ENCODE assay signal across 18 cellular contexts in the genomic region with DNA sequence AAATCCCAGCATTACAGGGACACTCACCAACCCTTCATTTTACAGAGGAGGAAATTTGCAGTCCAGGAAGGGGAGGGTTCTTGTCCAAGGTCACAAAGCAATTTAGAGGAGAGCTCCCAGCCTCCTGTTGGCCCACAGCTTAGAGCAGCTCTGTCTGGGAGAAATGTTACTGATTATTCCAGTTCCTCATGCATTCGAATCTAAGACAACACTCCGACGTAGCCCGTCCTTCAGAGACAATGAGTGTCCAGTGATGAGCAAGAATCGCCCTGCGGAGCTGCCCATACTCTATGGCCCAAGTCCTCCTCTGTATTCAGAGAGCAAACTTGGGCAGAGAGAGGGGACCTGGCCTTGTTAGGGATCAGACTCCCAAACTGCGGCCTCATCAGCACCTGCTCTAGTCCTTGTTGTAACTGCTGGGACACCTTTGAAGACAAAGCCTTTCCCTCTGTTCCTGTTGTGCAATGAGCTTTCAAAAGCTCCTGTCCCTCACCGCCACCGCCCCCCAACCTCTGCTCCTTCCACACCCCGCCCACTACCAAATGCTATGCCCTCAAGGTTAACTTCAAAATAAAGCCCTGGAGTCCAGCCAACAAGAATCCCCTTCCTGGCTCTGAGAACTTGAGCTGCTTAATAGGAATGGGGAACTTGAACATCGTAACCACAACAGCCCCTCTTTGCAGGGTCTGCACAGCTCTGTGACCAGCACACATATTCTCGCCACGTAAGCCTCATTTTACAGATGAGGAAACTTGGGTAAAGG.
A peak's percentile ranks its signal among the peaks of the same experiment; 100 is the strongest.
DNase-seq lines count a peak whose midpoint lies in the region; ATAC-seq, FAIRE-seq and TF ChIP-seq lines count a peak whose summit lies in the region.
"Had no signal": no experiment of that assay in that cellular context is flagged by ENCODE, and none has a peak within 500 bp of the region (broad histone marks: within the 10 kb centered on the region; RNA-seq: fewer than 3 reads in every experiment).

No MANE protein-coding gene starts in this region.

- H3K4me2 ChIP-seq in IMR-90 (ENCODE audit: low read depth, low read length), result no peak overlapping the region
- H3K4me2 ChIP-seq: GM23338 had no signal

- H3K9ac ChIP-seq in IMR-90 (ENCODE audit: low read depth, low read length) (no peak overlapping the region), colonic mucosa (ENCODE audit: low read depth in 2 of 2, low read length in 2 of 2) (peak overlapping the region; percentile 14 to 68)

- no peaks in the 10 kb centered on the region for H3K9me1 ChIP-seq in IMR-90 (ENCODE audit: insufficient read depth, low read length)

- H3K4ac ChIP-seq in IMR-90 (ENCODE audit: low read depth, low read length), result no peak overlapping the region

- no peak for TF ChIP-seq CTCF in IMR-90 (conservative IDR thresholded peaks at IDR 0.05; ENCODE audit: low read depth, low read length)
- TF ChIP-seq CTCF in colonic mucosa (IDR thresholded peaks at IDR 0.05), result no peak

- H4K20me1 ChIP-seq in IMR-90 (ENCODE audit: insufficient read depth, low read length), result no peaks in the 10 kb centered on the region

- no peak overlapping the region for H2BK120ac ChIP-seq in IMR-90 (ENCODE audit: low read depth, low read length)

- CTCF ChIA-PET in IMR-90 (lab: Yijun Ruan, JAX), result no interaction called here

- H3K9me3 ChIP-seq in IMR-90 (ENCODE audit: control insufficient read depth, insufficient read depth, low read length), result no peaks in the 10 kb centered on the region
- no peaks in the 10 kb centered on the region for H3K9me3 ChIP-seq in colonic mucosa
- no peaks in the 10 kb centered on the region for H3K9me3 ChIP-seq in small intestine (ENCODE audit: control insufficient read depth, low read depth)
- H3K9me3 ChIP-seq: MG63 had no signal

- TF ChIP-seq POLR2A in IMR-90 (IDR thresholded peaks at IDR 0.05; ENCODE audit: low read depth, low read length), result no peak

- no peak overlapping the region for H3K23ac ChIP-seq in IMR-90 (ENCODE audit: low read depth, low read length)

- H2AK5ac ChIP-seq in IMR-90 (ENCODE audit: low read depth, low read length), result no peak overlapping the region

- H3K56ac ChIP-seq in IMR-90 (ENCODE audit: extremely low read depth, insufficient read depth, low read length), result no peak overlapping the region

- WGBS in IMR-90 (ENCODE audit: extremely low coverage in 2 of 2, insufficient read length in 1 of 2), 2 experiments, result 80% methylated on average over 3 of the region's 13 CpGs; no CpG with 5 or more reads in 1 of the 2 experiments
- WGBS in small intestine, 3 donors, result 34 to 66% (median 41%) methylated on average over 13 of the region's 13 CpGs

- no peak overlapping the region for H3K18ac ChIP-seq in IMR-90 (ENCODE audit: low read depth, low read length)

- DNase-seq in IMR-90 (no peak), NOMO-1 treated with dmso at 0.1 percent for 144 hours (lab: John Stamatoyannopoulos, UW; ENCODE audit: unreplicated experiment) (peak; percentile 39), colonic mucosa (peak; percentile 57), small intestine (peak; percentile 51), DMS 273 (lab: John Stamatoyannopoulos, UW; ENCODE audit: unreplicated experiment) (no peak)
- DNase-seq: activated CD8-positive, alpha-beta memory T cell treated with anti-CD3 and anti-CD28 coated beads for 24 hours; amniotic stem cell; C1 segment of cervical spinal cord; MG63; stimulated activated naive CD4-positive, alpha-beta T cell treated with Interleukin-2 at 50 U/mL for 16 hours; T-helper 1 cell had no signal

- H2BK5ac ChIP-seq in IMR-90 (ENCODE audit: low read depth, low read length, poor library complexity, severe bottlenecking), result no peak overlapping the region

- H2AFZ ChIP-seq in IMR-90 (replicated peaks; ENCODE audit: low read length, poor library complexity), result peak overlapping the region; percentile 13
- H2AFZ ChIP-seq: GM23338 had no signal

- in situ Hi-C loops in IMR-90 (cut with MboI; ENCODE audit: low sequenced_read_pairs), result no loop called here

- no peak overlapping the region for H2BK15ac ChIP-seq in IMR-90 (ENCODE audit: low read depth, low read length)

- no peak for FAIRE-seq in small intestine (lab: Jason Lieb, UNC)
- FAIRE-seq: endometrium, RCC 7860 had no signal

- no peak for TF ChIP-seq RAD21 in IMR-90 (IDR thresholded peaks at IDR 0.05; ENCODE audit: low read length)

- intact Hi-C loops in IMR-90 (cut with micrococcal nuclease) (no loop called here), colonic mucosa (cut with DNase I) (no loop called here)

- H3K14ac ChIP-seq in IMR-90 (replicated peaks; ENCODE audit: low read depth, low read length), result no peak overlapping the region

- BruUV-seq in IMR-90 (replicated peaks; lab: Mats Ljungman, UMichigan), result no TSS peak

- H4K91ac ChIP-seq in IMR-90 (ENCODE audit: insufficient read depth, low read depth, low read length), result no peak overlapping the region

- POLR2A ChIA-PET in IMR-90 (lab: Charles Lee; ENCODE audit: unreplicated experiment), result no interaction called here

- no peak overlapping the region for H3K4me3 ChIP-seq in IMR-90 (ENCODE audit: insufficient read depth, low read depth, low read length)
- H3K4me3 ChIP-seq in colonic mucosa, result no peak overlapping the region
- no peak overlapping the region for H3K4me3 ChIP-seq in small intestine (ENCODE audit: low read depth in 1 of 2, low read length in 2 of 2)
- H3K4me3 ChIP-seq: GM23338, MG63 had no signal

- no peaks in the 10 kb centered on the region for H3K79me1 ChIP-seq in IMR-90 (ENCODE audit: low read depth in 1 of 2, low read length in 2 of 2)

- H3K27ac ChIP-seq in IMR-90 (ENCODE audit: insufficient read depth, low read length), result no peak overlapping the region
- peak overlapping the region; percentile 78 for H3K27ac ChIP-seq in colonic mucosa
- H3K27ac ChIP-seq in small intestine (ENCODE audit: low read depth in 1 of 2, low read length in 1 of 2), result peak overlapping the region; percentile 6 to 67

- ATAC-seq in IMR-90 (ENCODE audit: low read depth) (no peak), GM18858 (IDR thresholded peaks at IDR 0.05; ENCODE audit: unreplicated experiment) (no peak), GM21526 (IDR thresholded peaks at IDR 0.05; ENCODE audit: low FRiP score, unreplicated experiment) (no peak), HG03045 (IDR thresholded peaks at IDR 0.05; ENCODE audit: unreplicated experiment) (no peak)
- ATAC-seq: activated T-helper 17 cell treated with anti-CD3 and anti-CD28 coated beads, Interleukin-2, amount 50 U/mL, for 72 hours; GM23338 had no signal

- no peak overlapping the region for H2BK20ac ChIP-seq in IMR-90 (ENCODE audit: low read depth, low read length)

- H3K27me3 ChIP-seq in IMR-90 (ENCODE audit: control insufficient read depth, insufficient read depth, low read length) (peaks cover 28% of the 10 kb centered on the region), colonic mucosa (no peaks in the 10 kb centered on the region), small intestine (ENCODE audit: control insufficient read depth in 2 of 2, insufficient read depth in 2 of 2, low read length in 2 of 2) (no peaks in the 10 kb centered on the region)
- H3K27me3 ChIP-seq: MG63 had no signal

- no peaks in the 10 kb centered on the region for H3K36me3 ChIP-seq in IMR-90 (ENCODE audit: control insufficient read depth, insufficient read depth, low read length)
- H3K36me3 ChIP-seq in colonic mucosa, result no peaks in the 10 kb centered on the region
- H3K36me3 ChIP-seq in small intestine (ENCODE audit: control insufficient read depth in 2 of 2, insufficient read depth in 2 of 2, low read length in 2 of 2), result no peaks in the 10 kb centered on the region
- H3K36me3 ChIP-seq: MG63 had no signal

- dilution Hi-C loops in IMR-90 (cut with HindIII; ENCODE audit: low sequenced_read_pairs, unreplicated experiment), result no loop called here

- H3K4me1 ChIP-seq in IMR-90 (ENCODE audit: control insufficient read depth, insufficient read depth, low read length) (no peaks in the 10 kb centered on the region), colonic mucosa (peaks cover 5% of the 10 kb centered on the region), small intestine (ENCODE audit: control insufficient read depth in 2 of 2, insufficient read depth in 1 of 2, low read depth in 1 of 2, low read length in 1 of 2) (peaks cover 8% of the 10 kb centered on the region in 2 donors)

- H2AK9ac ChIP-seq in IMR-90 (replicated peaks; ENCODE audit: low read depth, low read length, poor library complexity), result no peak overlapping the region

- no peak overlapping the region for H4K5ac ChIP-seq in IMR-90 (ENCODE audit: low read depth, low read length)

- no peak overlapping the region for H4K8ac ChIP-seq in IMR-90 (ENCODE audit: low read depth in 2 of 2, low read length in 2 of 2)

TF ChIP-seq in IMR-90, 13 proteins besides CTCF, POLR2A, EP300 and RAD21 (continues in another document):
- TF ChIP-seq MXI1 (IDR thresholded peaks at IDR 0.05; ENCODE audit: borderline replicate concordance, low read depth, low read length), result no peak
- TF ChIP-seq CHD1 (IDR thresholded peaks at IDR 0.05; ENCODE audit: low read depth, low read length), result no peak
- no peak for TF ChIP-seq MAFK (IDR thresholded peaks at IDR 0.05; ENCODE audit: low read depth, low read length)
- TF ChIP-seq BHLHE40 (IDR thresholded peaks at IDR 0.05; ENCODE audit: low read depth, low read length), result no peak
- TF ChIP-seq SMC3 (IDR thresholded peaks at IDR 0.05; ENCODE audit: low read depth, low read length), result no peak
- TF ChIP-seq FOS (IDR thresholded peaks at IDR 0.05; ENCODE audit: low read depth, low read length), result no peak
- no peak for TF ChIP-seq NFE2L2 (IDR thresholded peaks at IDR 0.05; ENCODE audit: low read depth, low read length)
- TF ChIP-seq RCOR1 (IDR thresholded peaks at IDR 0.05; ENCODE audit: insufficient replicate concordance, low read length), result no peak
- no peak for TF ChIP-seq MAZ (IDR thresholded peaks at IDR 0.05; ENCODE audit: borderline replicate concordance, low read depth, low read length)
- TF ChIP-seq, protein P1, sequence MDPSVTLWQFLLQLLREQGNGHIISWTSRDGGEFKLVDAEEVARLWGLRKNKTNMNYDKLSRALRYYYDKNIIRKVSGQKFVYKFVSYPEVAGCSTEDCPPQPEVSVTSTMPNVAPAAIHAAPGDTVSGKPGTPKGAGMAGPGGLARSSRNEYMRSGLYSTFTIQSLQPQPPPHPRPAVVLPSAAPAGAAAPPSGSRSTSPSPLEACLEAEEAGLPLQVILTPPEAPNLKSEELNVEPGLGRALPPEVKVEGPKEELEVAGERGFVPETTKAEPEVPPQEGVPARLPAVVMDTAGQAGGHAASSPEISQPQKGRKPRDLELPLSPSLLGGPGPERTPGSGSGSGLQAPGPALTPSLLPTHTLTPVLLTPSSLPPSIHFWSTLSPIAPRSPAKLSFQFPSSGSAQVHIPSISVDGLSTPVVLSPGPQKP (IDR thresholded peaks at IDR 0.05; ENCODE audit: borderline replicate concordance, low read depth, low read length), result no peak
- TF ChIP-seq, protein P2, sequence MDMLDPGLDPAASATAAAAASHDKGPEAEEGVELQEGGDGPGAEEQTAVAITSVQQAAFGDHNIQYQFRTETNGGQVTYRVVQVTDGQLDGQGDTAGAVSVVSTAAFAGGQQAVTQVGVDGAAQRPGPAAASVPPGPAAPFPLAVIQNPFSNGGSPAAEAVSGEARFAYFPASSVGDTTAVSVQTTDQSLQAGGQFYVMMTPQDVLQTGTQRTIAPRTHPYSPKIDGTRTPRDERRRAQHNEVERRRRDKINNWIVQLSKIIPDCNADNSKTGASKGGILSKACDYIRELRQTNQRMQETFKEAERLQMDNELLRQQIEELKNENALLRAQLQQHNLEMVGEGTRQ (IDR thresholded peaks at IDR 0.05; ENCODE audit: low read depth, low read length), result no peak

Comparison
In these comparisons a context has a peak if more than half of its experiments do, and no peak if none do; other contexts are left out.
1. DNase-seq: peak in NOMO-1 treated with dmso at 0.1 percent for 144 hours (single experiment), colonic mucosa (single experiment) and small intestine (single experiment); none in IMR-90 (single experiment) and DMS 273 (single experiment).